In the genomic region with DNA sequence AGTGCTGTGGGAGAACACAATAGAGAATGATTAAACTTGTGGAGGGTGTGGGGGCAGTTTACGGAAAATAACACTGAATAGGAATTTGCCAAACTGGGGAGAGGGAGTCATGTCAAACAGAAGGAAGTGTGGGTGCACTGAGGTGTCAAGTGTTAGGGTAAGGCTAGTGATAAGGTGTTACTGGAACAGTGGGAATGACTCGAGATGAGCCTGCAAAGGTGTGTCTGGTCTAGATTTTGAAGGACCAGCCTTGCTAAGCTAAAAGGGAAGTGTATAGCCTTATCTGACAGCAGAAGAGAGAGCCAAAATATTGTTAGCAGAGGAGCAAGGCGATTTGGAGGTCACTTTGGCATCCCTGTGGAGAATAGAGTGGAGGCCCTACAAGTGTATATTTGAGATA, we compare ENCODE assay signal across 1 cellular context.
TF ChIP-seq lines count a peak whose summit lies in the region.

No MANE protein-coding gene starts in this region.

TF ChIP-seq in K562, 482 proteins besides CTCF, POLR2A, EP300 and RAD21 (continued from another document):
- no peak for TF ChIP-seq ZNF280A (IDR thresholded peaks at IDR 0.05; ENCODE audit: low read depth, partially characterized antibody)
- TF ChIP-seq ZNF518B (CRISPR knock-in tag; IDR thresholded peaks at IDR 0.05), result no peak
- no peak for TF ChIP-seq ZNF551 (CRISPR knock-in tag; IDR thresholded peaks at IDR 0.05)
- TF ChIP-seq ZEB2 (IDR thresholded peaks at IDR 0.05), result peak; percentile 27; the same call in 1 of the 2 replicates
- no peak for TF ChIP-seq TFAM (CRISPR knock-in tag; conservative IDR thresholded peaks at IDR 0.05)
- peak; percentile 47; the same call in 1 of the 2 replicates for TF ChIP-seq CTBP1 (IDR thresholded peaks at IDR 0.05; ENCODE audit: borderline replicate concordance)
- TF ChIP-seq SPI1 (IDR thresholded peaks at IDR 0.05; ENCODE audit: borderline replicate concordance, low read depth, low read length), result peak; percentile 87
- 0 out of 2 replicates have a peak, but pooled peaks have one; percentile 13 for TF ChIP-seq TEAD4 (IDR thresholded peaks at IDR 0.05; ENCODE audit: low read length)
- TF ChIP-seq TEAD4 (CRISPR knock-in tag; IDR thresholded peaks at IDR 0.05; ENCODE audit: borderline replicate concordance), result no peak
- no peak for TF ChIP-seq TAF1 (IDR thresholded peaks at IDR 0.05; ENCODE audit: control insufficient read depth, extremely low read depth, insufficient read depth, low read length, severe bottlenecking)
- TF ChIP-seq PHB2 (IDR thresholded peaks at IDR 0.05; ENCODE audit: low read depth), result no peak
- peak; percentile 22; the same call in 1 of the 2 replicates for TF ChIP-seq POLR2AphosphoS5 (IDR thresholded peaks at IDR 0.05; ENCODE audit: control insufficient read depth, insufficient read depth, low read depth, low read length)
- TF ChIP-seq HLTF (IDR thresholded peaks at IDR 0.05), result no peak
- TF ChIP-seq, protein P1, sequence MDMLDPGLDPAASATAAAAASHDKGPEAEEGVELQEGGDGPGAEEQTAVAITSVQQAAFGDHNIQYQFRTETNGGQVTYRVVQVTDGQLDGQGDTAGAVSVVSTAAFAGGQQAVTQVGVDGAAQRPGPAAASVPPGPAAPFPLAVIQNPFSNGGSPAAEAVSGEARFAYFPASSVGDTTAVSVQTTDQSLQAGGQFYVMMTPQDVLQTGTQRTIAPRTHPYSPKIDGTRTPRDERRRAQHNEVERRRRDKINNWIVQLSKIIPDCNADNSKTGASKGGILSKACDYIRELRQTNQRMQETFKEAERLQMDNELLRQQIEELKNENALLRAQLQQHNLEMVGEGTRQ (CRISPR knock-in tag; IDR thresholded peaks at IDR 0.05), result no peak
- TF ChIP-seq DPF2 (IDR thresholded peaks at IDR 0.05), result no peak
- peak; percentile 43 for TF ChIP-seq CBFA2T2 (conservative IDR thresholded peaks at IDR 0.05)
- TF ChIP-seq POLR3G (IDR thresholded peaks at IDR 0.05; ENCODE audit: extremely low read depth, insufficient read length, insufficient replicate concordance), result no peak
- 0 out of 2 replicates have a peak, but pooled peaks have one; percentile 10 for TF ChIP-seq TCF3 (CRISPR knock-in tag; IDR thresholded peaks at IDR 0.05)
- no peak for TF ChIP-seq PCBP2 (IDR thresholded peaks at IDR 0.05; ENCODE audit: low read depth, low read length, poor library complexity, severe bottlenecking)
- TF ChIP-seq CBFA2T3 (IDR thresholded peaks at IDR 0.05), result peak; percentile 73
- 0 out of 2 replicates have a peak, but pooled peaks have one; percentile 21 for TF ChIP-seq THRB (CRISPR knock-in tag; conservative IDR thresholded peaks at IDR 0.05)
- no peak for TF ChIP-seq CHD4 (IDR thresholded peaks at IDR 0.05; ENCODE audit: insufficient read depth, insufficient replicate concordance, low read depth, low read length, poor library complexity, severe bottlenecking)
- no peak for TF ChIP-seq HDGF (IDR thresholded peaks at IDR 0.05)
